ENCODE assay signal across 25 cellular contexts in genomic region chr11:66178871-66179270, GRCh38.
A peak's percentile ranks its signal among the peaks of the same experiment; 100 is the strongest.
DNase-seq lines count a peak whose midpoint lies in the region; ATAC-seq lines count a peak whose summit lies in the region.
"Had no signal": no experiment of that assay in that cellular context is flagged by ENCODE, and none has a peak within 500 bp of the region (broad histone marks: within the 10 kb centered on the region; RNA-seq: fewer than 3 reads in every experiment).

No MANE protein-coding gene starts in this region.

- H3K27ac Mint-ChIP-seq in activated naive CD8-positive, alpha-beta T cell treated with anti-CD3 and anti-CD28 coated beads, Interleukin-2, amount 50 U/mL, for 24 hours: peak overlapping the region; percentile 47
- no peak overlapping the region for H3K27ac Mint-ChIP-seq in activated naive CD8-positive, alpha-beta T cell treated with anti-CD3 and anti-CD28 coated beads for 36 hours
- H3K27ac Mint-ChIP-seq in memory B cell: peak overlapping the region; percentile 67

- no peak overlapping the region for H3K9ac ChIP-seq in Karpas-422 (ENCODE audit: low read length)
- H3K9ac ChIP-seq: BLaER1 treated with 17β-estradiol and CSF1 and Interleukin-3, amounts not matched to agents 10 nM and 100 nM had no signal

- no peaks in the 10 kb centered on the region for H3K9me3 Mint-ChIP-seq in activated naive CD8-positive, alpha-beta T cell treated with anti-CD3 and anti-CD28 coated beads, Interleukin-2, amount 50 U/mL, for 24 hours
- H3K9me3 Mint-ChIP-seq in activated naive CD8-positive, alpha-beta T cell treated with anti-CD3 and anti-CD28 coated beads for 36 hours: no peaks in the 10 kb centered on the region
- H3K9me3 Mint-ChIP-seq in memory B cell: peaks cover 1% of the 10 kb centered on the region
- H3K9me3 Mint-ChIP-seq: CD4-positive, alpha-beta memory T cell had no signal

- H3K27ac ChIP-seq in Karpas-422 (ENCODE audit: low read length) (peak overlapping the region; percentile 66), right cardiac atrium (ENCODE audit: low read length) (no peak overlapping the region)
- H3K27ac ChIP-seq: A549; BLaER1 treated with 17β-estradiol and CSF1 and Interleukin-3, amounts not matched to agents 10 nM and 100 nM; RWPE1 had no signal

- intact Hi-C loops in right cardiac atrium (cut with DNase I): no loop called here

- no peaks in the 10 kb centered on the region for H3K9me2 ChIP-seq in Karpas-422 (replicated peaks; ENCODE audit: insufficient read depth, low read length)

- H3K36me3 Mint-ChIP-seq in activated naive CD8-positive, alpha-beta T cell treated with anti-CD3 and anti-CD28 coated beads, Interleukin-2, amount 50 U/mL, for 24 hours (ENCODE audit: low read depth): no peaks in the 10 kb centered on the region
- peaks cover 9% of the 10 kb centered on the region for H3K36me3 Mint-ChIP-seq in activated naive CD8-positive, alpha-beta T cell treated with anti-CD3 and anti-CD28 coated beads for 36 hours
- H3K36me3 Mint-ChIP-seq in memory B cell: peaks cover 10% of the 10 kb centered on the region

- no peaks in the 10 kb centered on the region for H3K36me3 ChIP-seq in Karpas-422 (ENCODE audit: insufficient read depth, low read length)

- DNase-seq in activated naive CD8-positive, alpha-beta T cell treated with anti-CD3 and anti-CD28 coated beads, Interleukin-2, amount 50 U/mL, for 24 hours: no peak
- DNase-seq in activated naive CD8-positive, alpha-beta T cell treated with anti-CD3 and anti-CD28 coated beads for 36 hours: no peak
- DNase-seq in Karpas-422 (no peak), memory B cell (ENCODE audit: low spot score in 2 of 2) (no peak), cortex of kidney (lab: John Stamatoyannopoulos, UW) (no peak), right cardiac atrium (no peak)
- DNase-seq: AML-193; CD4-positive, alpha-beta memory T cell; COR-L47; DMS53; Kasumi-1; NCI-H1105 treated with DMSO at 0.1 percent for 48 hours; NCI-H146; NCI-H1930; NCI-H2107; NCI-H446 treated with DMSO at 0.1 percent for 48 hours; NCI-H526; NCI-H82; SHP77 had no signal

- H3K4me1 Mint-ChIP-seq in activated naive CD8-positive, alpha-beta T cell treated with anti-CD3 and anti-CD28 coated beads, Interleukin-2, amount 50 U/mL, for 24 hours: peaks cover 26% of the 10 kb centered on the region
- peaks cover 45% of the 10 kb centered on the region for H3K4me1 Mint-ChIP-seq in activated naive CD8-positive, alpha-beta T cell treated with anti-CD3 and anti-CD28 coated beads for 36 hours
- H3K4me1 Mint-ChIP-seq in memory B cell: peaks cover 26% of the 10 kb centered on the region

- peak overlapping the region; percentile 50 for H3K4me2 ChIP-seq in Karpas-422 (ENCODE audit: low read depth, low read length, poor library complexity, severe bottlenecking)
- H3K4me2 ChIP-seq: A549; BLaER1 treated with 17β-estradiol and CSF1 and Interleukin-3, amounts not matched to agents 10 nM and 100 nM had no signal

- no peak overlapping the region for H3K4me3 ChIP-seq in Karpas-422 (ENCODE audit: low read length)
- no peak overlapping the region for H3K4me3 ChIP-seq in right cardiac atrium (ENCODE audit: low read length)
- H3K4me3 ChIP-seq: A549; BLaER1 treated with 17β-estradiol and CSF1 and Interleukin-3, amounts not matched to agents 10 nM and 100 nM had no signal

- ATAC-seq in activated naive CD8-positive, alpha-beta T cell treated with anti-CD3 and anti-CD28 coated beads, Interleukin-2, amount 50 U/mL, for 24 hours: no peak
- ATAC-seq in memory B cell (ENCODE audit: low read depth) (no peak), HG02759 (IDR thresholded peaks at IDR 0.05; ENCODE audit: unreplicated experiment) (no peak), right cardiac atrium (no peak)
- ATAC-seq: A549, HepG2, Panc1 had no signal

- no peaks in the 10 kb centered on the region for H3K27me3 Mint-ChIP-seq in activated naive CD8-positive, alpha-beta T cell treated with anti-CD3 and anti-CD28 coated beads, Interleukin-2, amount 50 U/mL, for 24 hours
- no peaks in the 10 kb centered on the region for H3K27me3 Mint-ChIP-seq in activated naive CD8-positive, alpha-beta T cell treated with anti-CD3 and anti-CD28 coated beads for 36 hours
- H3K27me3 Mint-ChIP-seq in memory B cell: no peaks in the 10 kb centered on the region
- H3K27me3 Mint-ChIP-seq: CD4-positive, alpha-beta memory T cell had no signal

- no peak overlapping the region for H3K4me3 Mint-ChIP-seq in activated naive CD8-positive, alpha-beta T cell treated with anti-CD3 and anti-CD28 coated beads, Interleukin-2, amount 50 U/mL, for 24 hours
- no peak overlapping the region for H3K4me3 Mint-ChIP-seq in activated naive CD8-positive, alpha-beta T cell treated with anti-CD3 and anti-CD28 coated beads for 36 hours
- no peak overlapping the region for H3K4me3 Mint-ChIP-seq in memory B cell

- H3K79me2 ChIP-seq in Karpas-422 (ENCODE audit: low read length): peaks cover 96% of the 10 kb centered on the region

- peaks cover 35% of the 10 kb centered on the region for H3K4me1 ChIP-seq in Karpas-422 (ENCODE audit: low read length)
- H3K4me1 ChIP-seq in right cardiac atrium (ENCODE audit: control insufficient read depth, insufficient read depth, low read length): no peaks in the 10 kb centered on the region

- H3K9me3 ChIP-seq in Karpas-422 (ENCODE audit: low read length) (no peaks in the 10 kb centered on the region), right cardiac atrium (ENCODE audit: control insufficient read depth, low read length) (no peaks in the 10 kb centered on the region)
- H3K9me3 ChIP-seq: A549; BLaER1 treated with 17β-estradiol and CSF1 and Interleukin-3, amounts not matched to agents 10 nM and 100 nM had no signal

- no peak overlapping the region for H2AFZ ChIP-seq in Karpas-422 (ENCODE audit: low read length)

- H4K20me1 ChIP-seq in Karpas-422 (ENCODE audit: insufficient read depth, low read depth, low read length): no peaks in the 10 kb centered on the region; the same call in 1 of the 2 replicates

- H3K27me3 ChIP-seq in Karpas-422 (ENCODE audit: low read length): no peaks in the 10 kb centered on the region
- H3K27me3 ChIP-seq in right cardiac atrium (ENCODE audit: control insufficient read depth, insufficient read depth): no peaks in the 10 kb centered on the region
- H3K27me3 ChIP-seq: BLaER1 treated with 17β-estradiol and CSF1 and Interleukin-3, amounts not matched to agents 10 nM and 100 nM had no signal
